19 cellular contexts compared by ENCODE assay signal in the genomic region with DNA sequence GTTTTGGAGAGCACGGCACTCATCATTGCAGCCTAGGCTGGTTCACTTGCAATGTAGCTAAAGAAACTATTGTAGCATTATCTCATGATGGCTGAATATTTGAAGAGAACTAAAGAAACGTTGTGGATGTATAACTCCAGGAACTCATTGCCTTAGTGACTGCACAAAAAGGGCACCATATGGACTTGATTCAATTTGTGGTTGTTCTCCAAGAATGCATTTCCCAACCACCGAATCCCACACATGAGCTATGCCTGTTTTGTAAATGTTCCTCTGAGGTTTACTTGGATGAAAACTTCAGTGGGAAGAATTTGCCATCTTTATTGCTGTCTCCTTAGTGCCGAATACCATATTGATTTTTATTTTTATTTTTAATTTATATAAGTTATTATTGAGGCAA. TPM values are rescaled to one million over a fixed set of nuclear protein-coding genes. Genes with fewer than 3 reads are reported as not detected.
DNase-seq lines count a peak whose midpoint lies in the region; ATAC-seq and TF ChIP-seq lines count a peak whose summit lies in the region.
"Had no signal": no experiment of that assay in that cellular context is flagged by ENCODE, and none has a peak within 500 bp of the region (broad histone marks: within the 10 kb centered on the region; RNA-seq: fewer than 3 reads in every experiment).

No MANE protein-coding gene starts in this region.

- no peak overlapping the region for H3K4me3 Mint-ChIP-seq in endodermal cell
- H3K4me3 Mint-ChIP-seq in stimulated activated memory B cell treated with anti-CD40 and anti-IgM and Interleukin-4, amounts not matched to agents 10 μg/mL and 1 μg/mL and 100 μg/mL, for 72 hours = no peak overlapping the region

- DNase-seq in AG20443 (ENCODE audit: low spot score) = peak; percentile 43
- DNase-seq in H4 (ENCODE audit: low spot score) = peak; percentile 22
- DNase-seq in astrocyte of the spinal cord (ENCODE audit: low read depth, low spot score) = peak; percentile 1
- peak; percentile 12 for DNase-seq in fibroblast of villous mesenchyme (ENCODE audit: low read depth)
- DNase-seq in ovary = no peak
- DNase-seq in endodermal cell = no peak
- DNase-seq: C1 segment of cervical spinal cord, DMS153, EL, NCI-H1048, NCI-H2107, NCI-H345, NCI-H526 treated with DMSO at 0.1 percent for 48 hours, OCI-M1, SJCRH30 had no signal

- intact Hi-C loops in ovary (cut with DNase I) = no loop called here

- no peaks in the 10 kb centered on the region for H3K36me3 Mint-ChIP-seq in endodermal cell (ENCODE audit: low read depth)
- H3K36me3 Mint-ChIP-seq in stimulated activated memory B cell treated with anti-CD40 and anti-IgM and Interleukin-4, amounts not matched to agents 10 μg/mL and 1 μg/mL and 100 μg/mL, for 72 hours = no peaks in the 10 kb centered on the region

- in situ Hi-C loops in astrocyte of the spinal cord (cut with HindIII; ENCODE audit: low sequenced_read_pairs) = no loop called here

- no peak for TF ChIP-seq EP300 in ovary (IDR thresholded peaks at IDR 0.05)

- 83 to 91% (median 86%) methylated on average over 4 of the region's 4 CpGs for WGBS in ovary, 3 donors
- WGBS in endodermal cell (ENCODE audit: insufficient coverage in 1 of 2, insufficient read length in 1 of 2), 2 experiments = 89 to 94% methylated on average over 3 of the region's 4 CpGs

- peaks cover 21% of the 10 kb centered on the region for H3K9me3 Mint-ChIP-seq in endodermal cell
- H3K9me3 Mint-ChIP-seq in stimulated activated memory B cell treated with anti-CD40 and anti-IgM and Interleukin-4, amounts not matched to agents 10 μg/mL and 1 μg/mL and 100 μg/mL, for 72 hours = peaks cover 5% of the 10 kb centered on the region

- H3K36me3 ChIP-seq in ovary (no peaks in the 10 kb centered on the region), endodermal cell (ENCODE audit: control insufficient read depth, insufficient read depth, low read length) (no peaks in the 10 kb centered on the region)
- H3K36me3 ChIP-seq: SJCRH30 had no signal

- H3K4me3 ChIP-seq in astrocyte of the spinal cord (ENCODE audit: low read depth, low read length) = no peak overlapping the region
- H3K4me3 ChIP-seq in fibroblast of villous mesenchyme (ENCODE audit: low read depth, low read length) = no peak overlapping the region
- no peak overlapping the region for H3K4me3 ChIP-seq in ovary
- H3K4me3 ChIP-seq in endodermal cell (ENCODE audit: low read length) = no peak overlapping the region
- H3K4me3 ChIP-seq: GM12878, SJCRH30 had no signal

- H3K27me3 Mint-ChIP-seq in endodermal cell (ENCODE audit: insufficient read depth) = no peaks in the 10 kb centered on the region
- no peaks in the 10 kb centered on the region for H3K27me3 Mint-ChIP-seq in stimulated activated memory B cell treated with anti-CD40 and anti-IgM and Interleukin-4, amounts not matched to agents 10 μg/mL and 1 μg/mL and 100 μg/mL, for 72 hours

- no peak overlapping the region for H3K27ac ChIP-seq in ovary
- no peak overlapping the region for H3K27ac ChIP-seq in endodermal cell (ENCODE audit: low read depth, low read length)
- H3K27ac ChIP-seq: RWPE1, SJCRH30 had no signal

- H3K4me1 ChIP-seq in ovary (ENCODE audit: insufficient read depth) = no peaks in the 10 kb centered on the region
- no peaks in the 10 kb centered on the region for H3K4me1 ChIP-seq in endodermal cell (ENCODE audit: control insufficient read depth, insufficient read depth, low read length)
- H3K4me1 ChIP-seq: SJCRH30 had no signal

- no peaks in the 10 kb centered on the region for H3K4me1 Mint-ChIP-seq in endodermal cell
- H3K4me1 Mint-ChIP-seq in stimulated activated memory B cell treated with anti-CD40 and anti-IgM and Interleukin-4, amounts not matched to agents 10 μg/mL and 1 μg/mL and 100 μg/mL, for 72 hours = no peaks in the 10 kb centered on the region

- H3K9me3 ChIP-seq in ovary (no peaks in the 10 kb centered on the region), endodermal cell (ENCODE audit: control insufficient read depth, low read length) (peaks cover 11% of the 10 kb centered on the region)
- H3K9me3 ChIP-seq: SJCRH30 had no signal

- no peak overlapping the region for H3K9ac ChIP-seq in endodermal cell (ENCODE audit: extremely low read depth, low read length, poor library complexity, severe bottlenecking)

- no peaks in the 10 kb centered on the region for H3K27me3 ChIP-seq in ovary
- no peaks in the 10 kb centered on the region for H3K27me3 ChIP-seq in endodermal cell (ENCODE audit: control insufficient read depth, insufficient read depth, low read length, poor library complexity, severe bottlenecking)
- H3K27me3 ChIP-seq: SJCRH30 had no signal

- ATAC-seq in stimulated activated memory B cell treated with anti-CD40 and anti-IgM and Interleukin-4, amounts not matched to agents 10 μg/mL and 1 μg/mL and 100 μg/mL, for 72 hours = no peak
- ATAC-seq in GM18519 (IDR thresholded peaks at IDR 0.05; ENCODE audit: low FRiP score, unreplicated experiment) = no peak
- ATAC-seq: GM12878 had no signal

- no peak overlapping the region for H3K27ac Mint-ChIP-seq in endodermal cell
- no peak overlapping the region for H3K27ac Mint-ChIP-seq in stimulated activated memory B cell treated with anti-CD40 and anti-IgM and Interleukin-4, amounts not matched to agents 10 μg/mL and 1 μg/mL and 100 μg/mL, for 72 hours

- no peak for TF ChIP-seq POLR2A in ovary (IDR thresholded peaks at IDR 0.05)

- TF ChIP-seq CTCF in astrocyte of the spinal cord (IDR thresholded peaks at IDR 0.05; ENCODE audit: low read depth, low read length) = no peak
- TF ChIP-seq CTCF in fibroblast of villous mesenchyme (IDR thresholded peaks at IDR 0.05; ENCODE audit: insufficient read depth, low read depth, low read length) = no peak
- no peak for TF ChIP-seq CTCF in ovary (IDR thresholded peaks at IDR 0.05)
- no peak for TF ChIP-seq CTCF in endodermal cell (conservative IDR thresholded peaks at IDR 0.05)

RNA-seq across cellular contexts. Expression of a gene that starts 43.5 kb away (rescaled TPM):
- 3.4 and 8.6 TPM in 2 replicates for total RNA-seq in H4 (2014; rRNA removed; shearing (Covaris generic))
- 2.6 and 6.9 TPM in 2 replicates for total RNA-seq in fibroblast of villous mesenchyme
- total RNA-seq in ovary = 1 to 10 TPM; 1.3 to 4.4 (median 2.6) TPM
- polyA plus RNA-seq in ovary = 1 to 10 TPM; 3.5 to 3.9 TPM
- 1 to 10 TPM; 5.7 to 5.9 TPM for total RNA-seq in endodermal cell
- 3.5 TPM for polyA plus RNA-seq in endodermal cell (2013, experiment 1 of 2)
- 3.1 TPM for polyA plus RNA-seq in endodermal cell (2013, experiment 2 of 2)
- total RNA-seq: GM12878 had no signal

Comparison
In these comparisons a context has a peak if more than half of its experiments do, and no peak if none do; other contexts are left out.
1. DNase-seq: peak in AG20443 (single experiment), H4 (single experiment), astrocyte of the spinal cord (single experiment) and fibroblast of villous mesenchyme (single experiment); none in ovary (0 of 5) and endodermal cell (single experiment).